ENCODE assay signal across 9 cellular contexts in genomic region chr22:20438066-20438677, GRCh38. TPM values are rescaled to one million over a fixed set of nuclear protein-coding genes. Genes with fewer than 3 reads are reported as not detected.
DNase-seq lines count a peak whose midpoint lies in the region; ATAC-seq and TF ChIP-seq lines count a peak whose summit lies in the region.
"Had no signal": no experiment of that assay in that cellular context is flagged by ENCODE, and none has a peak within 500 bp of the region (broad histone marks: within the 10 kb centered on the region; RNA-seq: fewer than 3 reads in every experiment).

No MANE protein-coding gene starts in this region.

- H3K4me3 ChIP-seq in HUES48 (ENCODE audit: low read depth, low read length) (peak overlapping the region; percentile 73), dorsolateral prefrontal cortex (peak overlapping the region in 58 of 59 donors; percentile 2 to 69 (median 51)), right lobe of liver (peak overlapping the region; percentile 34 to 42 (median 36)), stomach (peak overlapping the region; percentile 55 to 63 (median 62))

- H3K27ac ChIP-seq in HUES48 (ENCODE audit: low read depth, low read length) (no peak overlapping the region), dorsolateral prefrontal cortex (peak overlapping the region in 23 of 59 donors; percentile 16 to 78 (median 63)), right lobe of liver (peak overlapping the region; percentile 28 to 36 (median 29)), stomach (peak overlapping the region; percentile 48 to 86 (median 79))
- H3K27ac ChIP-seq: neutrophil had no signal

- ATAC-seq in right lobe of liver (peak in 3 of 4 donors; percentile 3 to 8 (median 3)), GM18519 (IDR thresholded peaks at IDR 0.05; ENCODE audit: low FRiP score, unreplicated experiment) (no peak), GM18909 (IDR thresholded peaks at IDR 0.05; ENCODE audit: poor library complexity, unreplicated experiment) (no peak)

- H3K27me3 ChIP-seq in HUES48 (ENCODE audit: control insufficient read depth, insufficient read depth, low read length) (peaks cover 61% of the 10 kb centered on the region), dorsolateral prefrontal cortex (peaks cover 0 to 35% (median 15%) of the 10 kb centered on the region in 45 donors), right lobe of liver (peaks cover 0 to 12% of the 10 kb centered on the region in 2 donors), stomach (peaks cover 0 to 58% (median 33%) of the 10 kb centered on the region in 3 donors)

- no peaks in the 10 kb centered on the region for H3K9me3 ChIP-seq in HUES48 (ENCODE audit: control insufficient read depth, insufficient read depth, low read length)
- no peaks in the 10 kb centered on the region for H3K9me3 ChIP-seq in right lobe of liver
- H3K9me3 ChIP-seq in stomach = no peaks in the 10 kb centered on the region
- H3K9me3 ChIP-seq: neutrophil had no signal

- DNase-seq in dorsolateral prefrontal cortex (peak in 4 of 10 donors; percentile 16 to 41 (median 28)), right lobe of liver (peak in 1 of 3 donors; percentile 55), stomach (no peak), NCI-H446 treated with DMSO at 0.1 percent for 48 hours (lab: John Stamatoyannopoulos, UW) (no peak)
- DNase-seq in effector CD8-positive, alpha-beta T cell (lab: John Stamatoyannopoulos, UW) = no peak

- TF ChIP-seq EP300 in stomach (IDR thresholded peaks at IDR 0.05) = no peak

- H3K36me3 ChIP-seq in HUES48 (ENCODE audit: control insufficient read depth, insufficient read depth, low read length) = no peaks in the 10 kb centered on the region
- H3K36me3 ChIP-seq in right lobe of liver = no peaks in the 10 kb centered on the region
- H3K36me3 ChIP-seq in stomach = peaks cover 0 to 25% (median 18%) of the 10 kb centered on the region in 4 donors

- H3K9ac ChIP-seq in HUES48 (ENCODE audit: low read depth, low read length) = no peak overlapping the region

- 28% methylated on average over 14 of the region's 41 CpGs for WGBS in right lobe of liver (ENCODE audit: insufficient coverage, low coverage, low lambda C conversion rate, missing lambda C conversion rate)
- WGBS in stomach, 5 donors = 10 to 17% (median 13%) methylated on average over 23 to 41 of the region's 41 CpGs

- TF ChIP-seq CTCF in dorsolateral prefrontal cortex (IDR thresholded peaks at IDR 0.05 in 54 of 56, conservative IDR thresholded peaks at IDR 0.05 in 2 of 56; ENCODE audit: low read depth in 1 of 56, partially characterized antibody in 56 of 56) = no peak
- TF ChIP-seq CTCF in right lobe of liver (IDR thresholded peaks at IDR 0.05) = no peak
- no peak for TF ChIP-seq CTCF in stomach (IDR thresholded peaks at IDR 0.05)

- H3K4me1 ChIP-seq in HUES48 (ENCODE audit: control insufficient read depth, insufficient read depth, low read length) (peaks cover 9% of the 10 kb centered on the region), right lobe of liver (peaks cover 0 to 12% (median 0%) of the 10 kb centered on the region in 4 donors), stomach (peaks cover 24 to 67% (median 42%) of the 10 kb centered on the region in 4 donors)

- TF ChIP-seq POLR2A in right lobe of liver (IDR thresholded peaks at IDR 0.05) (no peak), stomach (IDR thresholded peaks at IDR 0.05) (no peak)

- intact Hi-C loops in dorsolateral prefrontal cortex (cut with DNase I) (no loop called here), right lobe of liver (cut with DNase I) (no loop called here), stomach (cut with DNase I; ENCODE audit: low total_unique reads) (no loop called here)

RNA-seq across cellular contexts. Expression of gene SCARF2, which starts 0.5 kb away (rescaled TPM):
- total RNA-seq in dorsolateral prefrontal cortex (1 to 10 TPM; 1.9 to 7.0 (median 4.2) TPM), right lobe of liver (1 to 10 TPM; 1.1 to 3.4 (median 1.8) TPM), stomach (10 to 100 TPM in 2 of 5 donors, 1 to 10 TPM in 2, under 1 TPM in 1; 0.89 to 42.9 (median 6.4) TPM)
- polyA plus RNA-seq in stomach = 1 to 10 TPM; 1.5 to 2.0 (median 1.6) TPM

RNA-seq across cellular contexts. Expression of gene ZNF74, which starts 44.2 kb away (rescaled TPM):
- 10 to 100 TPM; 11.3 to 30.5 (median 20.4) TPM for total RNA-seq in dorsolateral prefrontal cortex
- 1 to 10 TPM; 3.2 to 6.6 (median 3.4) TPM for total RNA-seq in right lobe of liver
- 10 to 100 TPM in 4 of 5 donors, 1 to 10 TPM in 1; 5.9 to 29.9 (median 13.2) TPM for total RNA-seq in stomach
- polyA plus RNA-seq in stomach = 1 to 10 TPM; 3.1 to 5.5 (median 4.1) TPM

RNA-seq across cellular contexts. Expression of gene KLHL22, which starts 57.4 kb away (rescaled TPM):
- total RNA-seq in dorsolateral prefrontal cortex = 10 to 100 TPM; 37.2 to 75.3 (median 54.7) TPM
- 10 to 100 TPM in 3 of 6 experiments, 1 to 10 TPM in 3; 9.0 to 14.2 (median 10.2) TPM for total RNA-seq in right lobe of liver
- 10 to 100 TPM in 4 of 5 donors, 1 to 10 TPM in 1; 7.0 to 26.5 (median 22.8) TPM for total RNA-seq in stomach
- 10 to 100 TPM in 2 of 3 donors, 1 to 10 TPM in 1; 7.0 to 10.8 (median 10.2) TPM for polyA plus RNA-seq in stomach

Comparison
In these comparisons a context has a peak if more than half of its experiments do, and no peak if none do; other contexts are left out.
1. ATAC-seq: peak in right lobe of liver (3 of 4); none in GM18519 (single experiment) and GM18909 (single experiment).
2. Peak in every context shown above with its lines, with median percentiles within 50 percentile points of each other: H3K4me3 ChIP-seq.